In the genomic region with DNA sequence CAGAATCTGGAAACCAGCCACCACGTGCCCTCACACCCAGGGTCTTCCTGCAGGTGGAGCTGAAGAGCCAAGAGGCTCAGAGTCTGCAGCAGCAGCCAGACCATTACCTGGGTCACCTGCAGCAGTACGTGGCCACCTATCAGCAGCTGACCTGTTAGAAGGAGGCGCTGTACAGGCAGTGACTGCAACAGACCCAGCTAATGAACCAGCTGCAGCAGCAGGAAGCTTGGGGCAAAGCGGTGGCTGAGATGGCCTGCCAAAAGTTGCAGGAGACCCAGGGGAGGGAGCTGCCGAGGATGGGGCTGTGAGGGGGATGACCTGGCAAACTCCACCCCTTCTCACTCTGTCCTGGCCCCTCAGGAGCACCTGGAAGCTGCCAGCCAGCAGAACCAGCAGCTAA, we compare ENCODE assay signal across 7 cellular contexts. TPM values are rescaled to one million over a fixed set of nuclear protein-coding genes. Genes with fewer than 3 reads are reported as not detected.
"Had no signal": no experiment of that assay in that cellular context is flagged by ENCODE, and none has a peak within 500 bp of the region (broad histone marks: within the 10 kb centered on the region; RNA-seq: fewer than 3 reads in every experiment).

No MANE protein-coding gene starts in this region.

RNA-seq across cellular contexts. Expression of gene GOLGA8T, which starts 8.4 kb away (rescaled TPM):
- total RNA-seq: OCI-LY7, PC-9, Right ventricle myocardium superior, RPMI7951, SJCRH30, SK-MEL-5 had no signal
- polyA plus RNA-seq: SK-N-SH had no signal
